Comparison of ENCODE assay signal across 8 cellular contexts in the genomic region with DNA sequence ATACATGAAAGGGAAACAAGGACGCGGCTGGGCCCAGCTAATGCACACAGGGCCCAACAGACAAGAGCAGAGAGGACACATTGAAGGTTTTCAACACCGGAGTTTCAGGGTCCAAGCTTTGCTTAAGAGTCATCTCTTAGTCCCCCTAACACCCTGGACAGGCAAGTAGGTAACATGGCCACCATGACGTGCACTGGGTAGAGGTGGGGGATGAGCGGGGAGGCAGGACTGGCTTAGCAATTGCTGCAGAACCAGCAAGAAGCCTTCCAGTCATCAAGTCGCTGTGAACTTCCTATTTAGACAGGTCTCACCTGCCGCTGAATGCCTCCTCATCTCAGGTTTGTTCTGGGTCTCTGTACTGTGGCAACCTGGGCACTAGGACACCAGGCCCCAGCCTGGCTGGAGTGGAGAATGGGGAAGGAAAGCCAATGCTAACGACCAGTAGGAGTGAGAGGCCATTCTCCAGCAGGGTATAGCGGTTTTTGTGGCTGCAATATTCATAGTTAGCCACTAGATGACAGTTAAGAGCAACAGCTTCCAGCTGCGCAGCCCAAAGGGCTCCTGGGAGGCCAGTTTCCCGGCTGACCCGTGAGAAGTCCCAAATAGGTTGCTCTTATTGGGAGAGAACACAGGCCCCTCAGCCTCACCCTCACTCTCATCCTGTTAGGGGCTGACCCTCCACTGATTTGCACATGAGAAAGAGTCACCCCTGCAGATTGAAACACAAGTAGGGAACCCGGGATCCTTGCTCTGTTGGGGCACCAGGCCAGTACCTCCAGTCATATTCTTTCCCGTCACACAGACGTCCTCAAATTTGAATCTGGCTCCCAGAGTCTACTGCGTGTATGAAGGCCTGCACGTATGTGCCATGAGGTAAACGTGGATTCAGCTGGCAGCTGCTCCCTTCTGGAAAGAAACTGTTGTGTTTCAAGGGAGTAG. TPM values are rescaled to one million over a fixed set of nuclear protein-coding genes. Genes with fewer than 3 reads are reported as not detected.
A peak's percentile ranks its signal among the peaks of the same experiment; 100 is the strongest.
DNase-seq lines count a peak whose midpoint lies in the region; ATAC-seq, FAIRE-seq and TF ChIP-seq lines count a peak whose summit lies in the region.

No MANE protein-coding gene starts in this region.

- in situ Hi-C loops in HepG2 (cut with HindIII; ENCODE audit: extremely low pct_ligation_motif_present, low pct_unique_long_range_greater_than_20kb) = no loop called here

- TSS peak; percentile 83 for BruUV-seq in HepG2 (replicated peaks; lab: Mats Ljungman, UMichigan)

- no peak overlapping the region for H3K27ac ChIP-seq in coronary artery
- peak overlapping the region; percentile 84 for H3K27ac ChIP-seq in HepG2 (ENCODE audit: extremely low read length, insufficient read depth, low read length)
- no peak overlapping the region for H3K27ac ChIP-seq in subcutaneous abdominal adipose tissue (ENCODE audit: low read depth, low read length)

- 0% methylated on average over 13 of the region's 18 CpGs for WGBS in HepG2 (ENCODE audit: low lambda C conversion rate)

- no peaks in the 10 kb centered on the region for H3K79me2 ChIP-seq in HepG2 (ENCODE audit: insufficient read depth, low read length)

- H3K4me1 ChIP-seq in HepG2 (ENCODE audit: insufficient read depth, low read length) (peaks cover 65% of the 10 kb centered on the region), subcutaneous abdominal adipose tissue (ENCODE audit: control insufficient read depth in 5 of 5, insufficient read depth in 5 of 5, low read length in 5 of 5) (peaks cover 0 to 20% (median 5%) of the 10 kb centered on the region in 5 donors)

- peak overlapping the region; percentile 87 for H3K9ac ChIP-seq in HepG2 (ENCODE audit: insufficient read depth, low read depth, low read length)
- no peak overlapping the region for H3K9ac ChIP-seq in subcutaneous abdominal adipose tissue (ENCODE audit: low read length in 5 of 5)

- peak; percentile 94 for TF ChIP-seq RAD21 in HepG2 (CRISPR knock-in tag; IDR thresholded peaks at IDR 0.05)

- H3K27me3 ChIP-seq in MG63 (no peaks in the 10 kb centered on the region), HepG2 (ENCODE audit: control insufficient read depth in 1 of 2, insufficient read depth in 2 of 2, low read length in 2 of 2) (no peaks in the 10 kb centered on the region; a peak in 1 of 5 replicates), subcutaneous abdominal adipose tissue (ENCODE audit: control insufficient read depth in 5 of 5, insufficient read depth in 4 of 5, low read length in 5 of 5) (no peaks in the 10 kb centered on the region)

- H3K4me3 ChIP-seq in MG63 = no peak overlapping the region
- peak overlapping the region; percentile 38 for H3K4me3 ChIP-seq in coronary artery
- H3K4me3 ChIP-seq in HepG2 (replicated peaks in 1 of 3; ENCODE audit: insufficient read depth in 1 of 3, low read depth in 2 of 3, low read length in 3 of 3) = peak overlapping the region; percentile 65 to 85 (median 70)
- H3K4me3 ChIP-seq in subcutaneous abdominal adipose tissue (ENCODE audit: low read depth in 1 of 5, low read length in 5 of 5) = peak overlapping the region; percentile 13 to 67 (median 50)

- H3K9me3 ChIP-seq in MG63 = no peaks in the 10 kb centered on the region
- no peaks in the 10 kb centered on the region for H3K9me3 ChIP-seq in HepG2 (ENCODE audit: low read length)
- no peaks in the 10 kb centered on the region for H3K9me3 ChIP-seq in subcutaneous abdominal adipose tissue (ENCODE audit: control insufficient read depth in 5 of 5, low read length in 5 of 5)

- ATAC-seq in HepG2 = peak; percentile 85

- peak; percentile 68 for FAIRE-seq in HepG2 (lab: Jason Lieb, UNC)

- H3K36me3 ChIP-seq in MG63 (no peaks in the 10 kb centered on the region; the same call in 1 of the 2 replicates), HepG2 (replicated peaks in 1 of 2; ENCODE audit: control insufficient read depth in 1 of 2, insufficient read depth in 2 of 2, low read length in 2 of 2) (no peaks in the 10 kb centered on the region), subcutaneous abdominal adipose tissue (ENCODE audit: control insufficient read depth in 5 of 5, insufficient read depth in 5 of 5, low read length in 5 of 5) (no peaks in the 10 kb centered on the region)

- peak overlapping the region; percentile 84 for H2AFZ ChIP-seq in HepG2 (ENCODE audit: low read length)

- peak overlapping the region; percentile 97 for H3K4me2 ChIP-seq in HepG2 (ENCODE audit: low read depth, low read length)

- TF ChIP-seq EP300 in HepG2 (IDR thresholded peaks at IDR 0.05; ENCODE audit: low read depth in 2 of 2, low read length in 2 of 2) = no peak
- TF ChIP-seq EP300 in HepG2 (CRISPR knock-in tag; IDR thresholded peaks at IDR 0.05; ENCODE audit: borderline replicate concordance) = no peak

- intact Hi-C loops in HepG2 (cut with micrococcal nuclease; ENCODE audit: unreplicated experiment) = loop anchor here (1.0 to 2.0 kb wide), 6 partner anchors 20 to 278 kb away; no protein-coding TSS in a partner anchor

- peak; percentile 54 to 76 for TF ChIP-seq POLR2A in HepG2 (IDR thresholded peaks at IDR 0.05; ENCODE audit: insufficient read depth in 1 of 2, low read depth in 2 of 2, low read length in 2 of 2)

- no peaks in the 10 kb centered on the region for H4K20me1 ChIP-seq in HepG2 (ENCODE audit: insufficient read depth, low read length)

- POLR2A ChIA-PET in HepG2 (lab: Yijun Ruan, JAX) = interaction anchor here (0.9 to 4.3 kb wide), 23 partner anchors 8 to 763 kb away, joined by 3 to 99 read pairs (median 6); a partner anchor contains a TSS

- peak; percentile 45 for DNase-seq in 8988T
- peak; percentile 71 for DNase-seq in GDM1 (lab: John Stamatoyannopoulos, UW)
- peak; percentile 64 for DNase-seq in H4 (ENCODE audit: low spot score)
- DNase-seq in MG63 = peak; percentile 33
- DNase-seq in SW480 (ENCODE audit: low spot score) = peak; percentile 89
- no peak for DNase-seq in coronary artery (ENCODE audit: low spot score)
- peak; percentile 85 for DNase-seq in HepG2 (ENCODE audit: low spot score)

- CTCF ChIA-PET in HepG2 (lab: Yijun Ruan, JAX; ENCODE audit: low intra/inter-chr PET ratio, low total read pairs) = interaction anchor here (1.1 to 1.7 kb wide), 3 partner anchors 49 to 270 kb away, joined by 4 to 7 read pairs (median 5); a partner anchor contains a TSS

- TF ChIP-seq CTCF in coronary artery (IDR thresholded peaks at IDR 0.05) (peak; percentile 74), HepG2 (CRISPR knock-in tag; IDR thresholded peaks at IDR 0.05) (peak; percentile 90)

RNA-seq across cellular contexts. Expression of a gene that starts 6.0 kb away (rescaled TPM):
- 34.4 and 41.4 TPM in 2 replicates for total RNA-seq in H4 (2014; rRNA removed; shearing (Covaris generic))
- total RNA-seq in MG63 (2014; rRNA removed; shearing (Covaris generic); ENCODE audit: low replicate concordance) = 19.6 and 30.6 TPM in 2 replicates
- 24.1 and 29.5 TPM in 2 replicates for total RNA-seq in HepG2 (2016; rRNA removed; fragmentation: Illumina TruSeq; extraction: Trizol)
- total RNA-seq in HepG2 (2016; cell fraction: cytosol; rRNA removed; fragmentation: Illumina TruSeq; extraction: Trizol; ENCODE audit: low read depth) = 16.3 and 18.6 TPM in 2 replicates
- total RNA-seq in HepG2 (2016; cell fraction: insoluble cytoplasmic fraction; rRNA removed; fragmentation: Illumina TruSeq; extraction: Trizol) = 24.7 and 31.4 TPM in 2 replicates
- total RNA-seq in HepG2 (2016; cell fraction: membrane; rRNA removed; fragmentation: Illumina TruSeq; extraction: Trizol) = 28.1 and 30.5 TPM in 2 replicates
- total RNA-seq in HepG2 (2016; cell fraction: nucleus; rRNA removed; fragmentation: Illumina TruSeq; extraction: Trizol) = 23.0 and 23.6 TPM in 2 replicates
- 24.3 and 26.7 TPM in 2 replicates for polyA plus RNA-seq in HepG2 (2011; rRNA removed)
- polyA plus RNA-seq in HepG2 (2011; cell fraction: cytosol; rRNA removed) = 21.8 and 31.9 TPM in 2 replicates
- polyA plus RNA-seq in HepG2 (2011; cell fraction: nucleus; rRNA removed) = 11.7 and 14.0 TPM in 2 replicates
- 20.7 and 24.9 TPM in 2 replicates for polyA plus RNA-seq in HepG2 (2012)
- 12.8 and 18.8 TPM in 2 replicates for polyA plus RNA-seq in HepG2 (2016; cell fraction: cytosol; fragmentation: Illumina TruSeq; extraction: Trizol; ENCODE audit: low read depth)
- 21.8 and 22.1 TPM in 2 replicates for polyA plus RNA-seq in HepG2 (2016; cell fraction: insoluble cytoplasmic fraction; fragmentation: Illumina TruSeq; extraction: Trizol; ENCODE audit: low read depth)
- polyA plus RNA-seq in HepG2 (2016; cell fraction: membrane; fragmentation: Illumina TruSeq; extraction: Trizol; ENCODE audit: low read depth) = 18.2 and 25.0 TPM in 2 replicates
- 30.3 and 30.7 TPM in 2 replicates for polyA plus RNA-seq in HepG2 (2016; cell fraction: nucleus; fragmentation: Illumina TruSeq; extraction: Trizol; ENCODE audit: insufficient read depth, low read depth)
- 61.9 and 64.5 TPM in 2 replicates for polyA minus RNA-seq in HepG2 (2011; rRNA and poly(A)+ RNA removed; ENCODE audit: low replicate concordance)
- polyA minus RNA-seq in HepG2 (2011; cell fraction: cytosol; rRNA and poly(A)+ RNA removed) = 14.4 and 14.5 TPM in 2 replicates
- 11.8 and 16.7 TPM in 2 replicates for polyA minus RNA-seq in HepG2 (2011; cell fraction: nucleus; rRNA and poly(A)+ RNA removed)

RNA-seq across cellular contexts. Expression of a gene that starts 29.4 kb away (rescaled TPM):
- total RNA-seq in H4 (2014; rRNA removed; shearing (Covaris generic)) = not detected in 2 replicates
- total RNA-seq in MG63 (2014; rRNA removed; shearing (Covaris generic); ENCODE audit: low replicate concordance) = not detected in 2 replicates
- total RNA-seq in HepG2 (2016; rRNA removed; fragmentation: Illumina TruSeq; extraction: Trizol) = 0.15 TPM in 1 of 2 replicates, not detected in the other
- total RNA-seq in HepG2 (2016; cell fraction: cytosol; rRNA removed; fragmentation: Illumina TruSeq; extraction: Trizol; ENCODE audit: low read depth) = not detected in 2 replicates
- 0.63 TPM in 1 of 2 replicates, not detected in the other for total RNA-seq in HepG2 (2016; cell fraction: insoluble cytoplasmic fraction; rRNA removed; fragmentation: Illumina TruSeq; extraction: Trizol)
- total RNA-seq in HepG2 (2016; cell fraction: membrane; rRNA removed; fragmentation: Illumina TruSeq; extraction: Trizol) = 0.28 TPM in 1 of 2 replicates, not detected in the other
- total RNA-seq in HepG2 (2016; cell fraction: nucleus; rRNA removed; fragmentation: Illumina TruSeq; extraction: Trizol) = 0.60 TPM in 1 of 2 replicates, not detected in the other
- 0.44 and 0.45 TPM in 2 replicates for polyA plus RNA-seq in HepG2 (2011; rRNA removed)
- polyA plus RNA-seq in HepG2 (2011; cell fraction: cytosol; rRNA removed) = 0.12 and 0.28 TPM in 2 replicates
- not detected in 2 replicates for polyA plus RNA-seq in HepG2 (2011; cell fraction: nucleus; rRNA removed)
- 0.49 and 0.71 TPM in 2 replicates for polyA plus RNA-seq in HepG2 (2012)
- not detected in 2 replicates for polyA plus RNA-seq in HepG2 (2016; cell fraction: cytosol; fragmentation: Illumina TruSeq; extraction: Trizol; ENCODE audit: low read depth)
- polyA plus RNA-seq in HepG2 (2016; cell fraction: insoluble cytoplasmic fraction; fragmentation: Illumina TruSeq; extraction: Trizol; ENCODE audit: low read depth) = not detected in 2 replicates
- 0.23 and 0.43 TPM in 2 replicates for polyA plus RNA-seq in HepG2 (2016; cell fraction: membrane; fragmentation: Illumina TruSeq; extraction: Trizol; ENCODE audit: low read depth)
- polyA plus RNA-seq in HepG2 (2016; cell fraction: nucleus; fragmentation: Illumina TruSeq; extraction: Trizol; ENCODE audit: insufficient read depth, low read depth) = not detected in 2 replicates
- not detected in 2 replicates for polyA minus RNA-seq in HepG2 (2011; rRNA and poly(A)+ RNA removed; ENCODE audit: low replicate concordance)
- polyA minus RNA-seq in HepG2 (2011; cell fraction: cytosol; rRNA and poly(A)+ RNA removed) = not detected in 2 replicates
- polyA minus RNA-seq in HepG2 (2011; cell fraction: nucleus; rRNA and poly(A)+ RNA removed) = not detected in 2 replicates
